11 cellular contexts compared by ENCODE assay signal in genomic region chr5:36701085-36701691, GRCh38.
A peak's percentile ranks its signal among the peaks of the same experiment; 100 is the strongest.
DNase-seq lines count a peak whose midpoint lies in the region; ATAC-seq and TF ChIP-seq lines count a peak whose summit lies in the region.
"Had no signal": no experiment of that assay in that cellular context is flagged by ENCODE, and none has a peak within 500 bp of the region (broad histone marks: within the 10 kb centered on the region; RNA-seq: fewer than 3 reads in every experiment).

No MANE protein-coding gene starts in this region.

- intact Hi-C loops in A673 (cut with micrococcal nuclease; ENCODE audit: unreplicated experiment), result no loop called here

- CTCF ChIA-PET in A673 (lab: Charles Lee), result no interaction called here

- H3K4me3 ChIP-seq in suprapubic skin (no peak overlapping the region), A673 (ENCODE audit: low read depth, low read length, poor library complexity, severe bottlenecking) (no peak overlapping the region)
- H3K4me3 ChIP-seq: esophagus muscularis mucosa, vagina had no signal

- TF ChIP-seq CTCF in suprapubic skin (IDR thresholded peaks at IDR 0.05), result no peak
- no peak for TF ChIP-seq CTCF in A673 (conservative IDR thresholded peaks at IDR 0.05; ENCODE audit: low read depth, low read length)

- WGBS in suprapubic skin, result 72% methylated on average over 4 of the region's 4 CpGs

- H3K27me3 ChIP-seq in suprapubic skin, result no peaks in the 10 kb centered on the region
- no peaks in the 10 kb centered on the region for H3K27me3 ChIP-seq in A673 (replicated peaks; ENCODE audit: insufficient read depth, low read depth, low read length, poor library complexity)
- H3K27me3 ChIP-seq: esophagus muscularis mucosa, vagina had no signal

- POLR2A ChIA-PET in A673 (lab: Charles Lee; ENCODE audit: low non-redundant PET), result no interaction called here

- no peak overlapping the region for H3K27ac ChIP-seq in suprapubic skin
- no peak overlapping the region for H3K27ac ChIP-seq in A673 (ENCODE audit: low read depth, low read length, poor library complexity, severe bottlenecking)
- H3K27ac ChIP-seq: esophagus muscularis mucosa, vagina had no signal

- TF ChIP-seq EP300 in suprapubic skin (IDR thresholded peaks at IDR 0.05), result no peak

- H3K36me3 ChIP-seq in suprapubic skin (no peaks in the 10 kb centered on the region), A673 (ENCODE audit: insufficient read depth, low read length, poor library complexity, severe bottlenecking) (no peaks in the 10 kb centered on the region)
- H3K36me3 ChIP-seq: esophagus muscularis mucosa, vagina had no signal

- H3K9me3 ChIP-seq in suprapubic skin, result no peaks in the 10 kb centered on the region
- H3K9me3 ChIP-seq in A673 (ENCODE audit: low read depth, low read length, poor library complexity, severe bottlenecking), result no peaks in the 10 kb centered on the region
- H3K9me3 ChIP-seq: esophagus muscularis mucosa, vagina had no signal

- H3K4me1 ChIP-seq in suprapubic skin (no peaks in the 10 kb centered on the region), A673 (ENCODE audit: insufficient read depth, low read length, poor library complexity, severe bottlenecking) (no peaks in the 10 kb centered on the region)
- H3K4me1 ChIP-seq: vagina had no signal

- DNase-seq in CD1c-positive myeloid dendritic cell (ENCODE audit: extremely low spot score) (peak; percentile 57), SIG-M5 treated with dmso at 0.1 percent for 504 hours (lab: John Stamatoyannopoulos, UW; ENCODE audit: unreplicated experiment) (peak; percentile 75), foreskin melanocyte (no peak), suprapubic skin (ENCODE audit: low spot score in 2 of 2) (no peak), hepatic stellate cell (ENCODE audit: low spot score) (no peak), A673 (ENCODE audit: low spot score) (no peak)
- DNase-seq: NCI-H2081 had no signal

- ATAC-seq in GM19468 (IDR thresholded peaks at IDR 0.05; ENCODE audit: extremely low read depth, unreplicated experiment) (peak; percentile 93), HG03066 (IDR thresholded peaks at IDR 0.05; ENCODE audit: low read depth, unreplicated experiment) (peak; percentile 98)

- no peak for TF ChIP-seq POLR2A in suprapubic skin (IDR thresholded peaks at IDR 0.05)

- no TSS peak for BruUV-seq in A673 (replicated peaks; lab: Mats Ljungman, UMichigan)

Comparison
In these comparisons a context has a peak if more than half of its experiments do, and no peak if none do; other contexts are left out.
1. DNase-seq: peak in CD1c-positive myeloid dendritic cell (single experiment) and SIG-M5 treated with dmso at 0.1 percent for 504 hours (single experiment); none in foreskin melanocyte (single experiment), suprapubic skin (0 of 2), hepatic stellate cell (single experiment) and A673 (single experiment).